In the genomic region with DNA sequence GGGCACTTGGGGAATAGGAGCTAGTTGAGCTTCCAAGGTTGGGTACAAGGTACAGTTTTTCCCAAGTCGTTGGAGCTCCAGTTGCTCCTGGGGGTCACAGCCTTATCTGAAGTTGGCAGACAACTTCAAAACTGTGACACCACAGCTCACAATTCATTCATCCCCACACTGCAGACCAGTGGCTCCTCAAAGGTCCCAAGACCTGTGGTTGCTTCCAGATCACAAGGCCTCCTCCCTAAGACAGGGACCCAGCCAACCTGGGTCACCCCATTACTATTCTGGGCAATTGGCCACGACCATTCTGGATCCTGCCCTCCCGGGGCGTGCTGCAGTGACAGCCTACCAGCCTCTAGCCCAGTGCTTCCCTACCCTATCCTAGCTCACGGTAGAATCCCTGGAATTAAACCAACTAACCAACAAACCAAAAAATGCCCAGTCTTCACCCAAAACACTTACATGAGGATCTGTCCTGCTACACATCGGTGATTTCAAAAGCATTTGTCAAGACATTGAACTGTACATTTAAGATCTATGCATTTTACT, we compare ENCODE assay signal across 8 cellular contexts. TPM values are rescaled to one million over a fixed set of nuclear protein-coding genes. Genes with fewer than 3 reads are reported as not detected.
DNase-seq lines count a peak whose midpoint lies in the region; ATAC-seq and TF ChIP-seq lines count a peak whose summit lies in the region.

No MANE protein-coding gene starts in this region.

- H3K4me3 ChIP-seq in NB4 (ENCODE audit: low read depth, low read length), result peak overlapping the region; percentile 83
- peak overlapping the region; percentile 60 for H3K4me3 ChIP-seq in colonic mucosa

- TF ChIP-seq CTCF in NB4 (IDR thresholded peaks at IDR 0.05; ENCODE audit: low read depth, low read length) (no peak), colonic mucosa (IDR thresholded peaks at IDR 0.05) (no peak)

- ATAC-seq in naive thymus-derived CD8-positive, alpha-beta T cell, result no peak
- ATAC-seq in HG02973 (IDR thresholded peaks at IDR 0.05; ENCODE audit: unreplicated experiment), result no peak
- ATAC-seq in left colon, result no peak

- peak overlapping the region; percentile 73 to 96 (median 89) for H3K4me3 Mint-ChIP-seq in naive thymus-derived CD8-positive, alpha-beta T cell

- POLR2A ChIA-PET in naive thymus-derived CD8-positive, alpha-beta T cell (lab: Charles Lee), result interaction anchor here (0.6 to 66.7 kb wide), 6 partner anchors 6 to 187 kb away, joined by 3 to 2283 read pairs (median 4); partner anchors contain the start of genes GGA1, LGALS1, LGALS2 and NOL12

- H3K9ac ChIP-seq in ES-I3 (ENCODE audit: low read depth, low read length), result peak overlapping the region; percentile 71
- peak overlapping the region in 1 of 2 donors; percentile 82 for H3K9ac ChIP-seq in colonic mucosa (ENCODE audit: low read depth in 2 of 2, low read length in 2 of 2)

- TF ChIP-seq POLR2A in NB4 (IDR thresholded peaks at IDR 0.05; ENCODE audit: extremely low read depth, insufficient read length), result peak; percentile 32

- no peaks in the 10 kb centered on the region for H3K27me3 ChIP-seq in colonic mucosa

- peaks cover 0 to 34% (median 8%) of the 10 kb centered on the region in 3 donors for H3K36me3 Mint-ChIP-seq in naive thymus-derived CD8-positive, alpha-beta T cell

- H3K36me3 ChIP-seq in ES-I3 (ENCODE audit: insufficient read depth, low read length) (no peaks in the 10 kb centered on the region), colonic mucosa (no peaks in the 10 kb centered on the region)

- H3K27ac Mint-ChIP-seq in naive thymus-derived CD8-positive, alpha-beta T cell, result peak overlapping the region; percentile 76 to 97 (median 92)

- H3K27ac ChIP-seq in colonic mucosa, result peak overlapping the region; percentile 59

- H3K9me3 ChIP-seq in ES-I3 (ENCODE audit: control insufficient read depth, insufficient read depth, low read length) (no peaks in the 10 kb centered on the region), colonic mucosa (no peaks in the 10 kb centered on the region)

- no peaks in the 10 kb centered on the region for H3K9me3 Mint-ChIP-seq in naive thymus-derived CD8-positive, alpha-beta T cell

- intact Hi-C loops in colonic mucosa (cut with DNase I), result no loop called here
- intact Hi-C loops in left colon (cut with DNase I, micrococcal nuclease), result no loop called here

- DNase-seq in NB4 (ENCODE audit: low read depth) (peak; percentile 57), colonic mucosa (no peak), GDM1 (lab: John Stamatoyannopoulos, UW) (no peak), pons (ENCODE audit: low spot score) (no peak), left colon (no peak)
- no peak for DNase-seq in naive thymus-derived CD8-positive, alpha-beta T cell

- H3K4me1 Mint-ChIP-seq in naive thymus-derived CD8-positive, alpha-beta T cell, result peaks cover 24 to 47% (median 45%) of the 10 kb centered on the region in 4 donors

- H3K4me1 ChIP-seq in ES-I3 (ENCODE audit: insufficient read depth, low read length) (peaks cover 4% of the 10 kb centered on the region; the same call in 1 of the 2 replicates), colonic mucosa (peaks cover 16% of the 10 kb centered on the region)

- H3K27me3 Mint-ChIP-seq in naive thymus-derived CD8-positive, alpha-beta T cell, result no peaks in the 10 kb centered on the region

RNA-seq across cellular contexts. Expression of gene PDXP, which starts 0.9 kb away (rescaled TPM):
- total RNA-seq in colonic mucosa, result 10 to 100 TPM; 24.5 to 34.0 TPM
- total RNA-seq in naive thymus-derived CD8-positive, alpha-beta T cell, result 1 to 10 TPM; 4.3 to 5.9 TPM
- 1 to 10 TPM; 1.7 to 9.6 (median 5.8) TPM for polyA plus RNA-seq in naive thymus-derived CD8-positive, alpha-beta T cell
- total RNA-seq in left colon, result 10 to 100 TPM; 37.7 to 50.7 TPM

RNA-seq across cellular contexts. Expression of gene LGALS1, which starts 17.8 kb away (rescaled TPM):
- 100 to 1,000 TPM in 1 of 2 donors, 10 to 100 TPM in 1; 83.3 to 222 TPM for total RNA-seq in colonic mucosa
- total RNA-seq in naive thymus-derived CD8-positive, alpha-beta T cell, result 10 to 100 TPM; 14.3 to 16.8 TPM
- polyA plus RNA-seq in naive thymus-derived CD8-positive, alpha-beta T cell, result 100 to 1,000 TPM in 1 of 3 donors, 10 to 100 TPM in 2; 19.6 to 122 (median 34.8) TPM
- 100 to 1,000 TPM in 1 of 2 donors, 10 to 100 TPM in 1; 40.4 to 161 TPM for total RNA-seq in left colon

RNA-seq across cellular contexts. Expression of gene SH3BP1, which starts 18.2 kb away (rescaled TPM):
- 100 to 1,000 TPM in 1 of 2 donors, 10 to 100 TPM in 1; 91.8 to 125 TPM for total RNA-seq in colonic mucosa
- 10 to 100 TPM; 77.9 to 79.0 TPM for total RNA-seq in naive thymus-derived CD8-positive, alpha-beta T cell
- polyA plus RNA-seq in naive thymus-derived CD8-positive, alpha-beta T cell, result 10 to 100 TPM; 16.9 to 26.5 (median 25.6) TPM
- 100 to 1,000 TPM in 1 of 2 donors, 10 to 100 TPM in 1; 77.4 to 121 TPM for total RNA-seq in left colon

RNA-seq across cellular contexts. Expression of gene NOL12, which starts 28.5 kb away (rescaled TPM):
- total RNA-seq in colonic mucosa (10 to 100 TPM; 25.2 to 48.4 TPM), left colon (10 to 100 TPM; 30.3 to 38.2 TPM)
- 10 to 100 TPM; 47.9 to 48.6 TPM for total RNA-seq in naive thymus-derived CD8-positive, alpha-beta T cell
- polyA plus RNA-seq in naive thymus-derived CD8-positive, alpha-beta T cell, result 10 to 100 TPM; 35.0 to 46.4 (median 43.8) TPM

RNA-seq across cellular contexts. Expression of gene TRIOBP, which starts 39.2 kb away (rescaled TPM):
- total RNA-seq in colonic mucosa, result 10 to 100 TPM; 69.5 to 75.7 TPM
- total RNA-seq in naive thymus-derived CD8-positive, alpha-beta T cell, result 10 to 100 TPM; 26.4 to 30.9 TPM
- 10 to 100 TPM in 2 of 3 donors, 1 to 10 TPM in 1; 7.8 to 11.6 (median 10.7) TPM for polyA plus RNA-seq in naive thymus-derived CD8-positive, alpha-beta T cell
- total RNA-seq in left colon, result 10 to 100 TPM; 87.2 TPM
